ENCODE assay signal across 7 cellular contexts in genomic region chr17:75776399-75777242, GRCh38. TPM values are rescaled to one million over a fixed set of nuclear protein-coding genes. Genes with fewer than 3 reads are reported as not detected.
DNase-seq lines count a peak whose midpoint lies in the region; ATAC-seq lines count a peak whose summit lies in the region.

No MANE protein-coding gene starts in this region.

- H3K9ac ChIP-seq in SK-N-MC (ENCODE audit: insufficient read length), result no peak overlapping the region

- H3K4me3 ChIP-seq in SK-N-MC (peak overlapping the region; percentile 85; the same call in 1 of the 2 replicates), neuron (ENCODE audit: low read length) (peak overlapping the region; percentile 76)

- H3K9me3 ChIP-seq in SK-N-MC (ENCODE audit: low read depth, low read length) (no peaks in the 10 kb centered on the region; the same call in 1 of the 2 replicates), neuron (ENCODE audit: low read length) (no peaks in the 10 kb centered on the region)

- H3K27me3 ChIP-seq in neuron (ENCODE audit: insufficient read depth, low read length), result no peaks in the 10 kb centered on the region

- H3K27ac ChIP-seq in SK-N-MC, result peak overlapping the region; percentile 35

- H3K36me3 ChIP-seq in SK-N-MC (ENCODE audit: insufficient read depth, low read length) (peaks cover 33% of the 10 kb centered on the region), neuron (ENCODE audit: insufficient read depth, low read length) (peaks cover 29% of the 10 kb centered on the region)

- peaks cover 16% of the 10 kb centered on the region for H3K4me1 ChIP-seq in neuron (ENCODE audit: insufficient read depth, low read length)

- H2AFZ ChIP-seq in neuron (ENCODE audit: low read depth, low read length), result no peak overlapping the region

- DNase-seq in H4 (ENCODE audit: low spot score) (peak; percentile 51), SK-N-MC (ENCODE audit: low read depth, low spot score) (no peak), NCI-H2081 (lab: John Stamatoyannopoulos, UW) (no peak)
- DNase-seq in effector CD4-positive, alpha-beta T cell, result peak; percentile 32
- DNase-seq in stimulated activated CD4-positive, alpha-beta T cell treated with anti-CD3 and anti-CD28 coated beads, Interleukin-2, amount 100 ng/mL, for 24 hours, result no peak

- ATAC-seq in HG02642 (IDR thresholded peaks at IDR 0.05; ENCODE audit: poor library complexity, unreplicated experiment), result no peak

RNA-seq across cellular contexts. Expression of gene UNK, which starts 8.0 kb away (rescaled TPM):
- 24.0 and 29.6 TPM in 2 replicates for total RNA-seq in H4 (2014; rRNA removed; shearing (Covaris generic))

RNA-seq across cellular contexts. Expression of gene GALK1, which starts 11.6 kb away (rescaled TPM):
- 46.3 and 51.7 TPM in 2 replicates for total RNA-seq in H4 (2014; rRNA removed; shearing (Covaris generic))

RNA-seq across cellular contexts. Expression of gene ITGB4, which starts 55.4 kb away (rescaled TPM):
- 0.15 and 0.35 TPM in 2 replicates for total RNA-seq in H4 (2014; rRNA removed; shearing (Covaris generic))

Comparison
In these comparisons a context has a peak if more than half of its experiments do, and no peak if none do; other contexts are left out.
1. DNase-seq: peak in H4 (single experiment) and effector CD4-positive, alpha-beta T cell (single experiment); none in SK-N-MC (single experiment), NCI-H2081 (0 of 2) and stimulated activated CD4-positive, alpha-beta T cell treated with anti-CD3 and anti-CD28 coated beads, Interleukin-2, amount 100 ng/mL, for 24 hours (0 of 2).